15 cellular contexts compared by ENCODE assay signal in the genomic region with DNA sequence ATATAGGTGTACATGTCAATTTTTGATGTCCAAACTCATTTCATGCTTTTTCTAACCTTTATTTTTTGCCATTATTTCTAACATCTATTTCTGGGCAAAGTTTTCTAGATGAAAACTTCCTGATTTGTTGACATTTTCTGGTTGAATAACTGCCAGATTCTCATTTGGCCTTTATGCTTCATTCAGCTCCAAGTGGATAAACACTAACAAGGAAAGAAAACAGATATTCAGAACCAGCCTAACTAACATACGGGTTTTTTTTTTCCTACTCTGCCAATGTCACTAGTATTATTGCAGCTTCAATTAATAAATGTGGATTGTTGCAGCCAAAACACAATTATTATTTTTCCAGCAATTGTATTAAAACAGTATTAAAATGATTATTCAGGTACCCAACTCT. TPM values are rescaled to one million over a fixed set of nuclear protein-coding genes. Genes with fewer than 3 reads are reported as not detected.
DNase-seq lines count a peak whose midpoint lies in the region; ATAC-seq and TF ChIP-seq lines count a peak whose summit lies in the region.
"Had no signal": no experiment of that assay in that cellular context is flagged by ENCODE, and none has a peak within 500 bp of the region (broad histone marks: within the 10 kb centered on the region; RNA-seq: fewer than 3 reads in every experiment).

No MANE protein-coding gene starts in this region.

- 79% methylated on average over 1 of the region's 1 CpG for WGBS in esophagus muscularis mucosa
- WGBS in gastroesophageal sphincter (ENCODE audit: low coverage in 1 of 2), 2 donors, result 67 to 78% methylated on average over 1 of the region's 1 CpG

- TF ChIP-seq CTCF in esophagus muscularis mucosa (IDR thresholded peaks at IDR 0.05) (no peak), gastroesophageal sphincter (IDR thresholded peaks at IDR 0.05) (no peak)

- intact Hi-C loops in esophagus muscularis mucosa (cut with DNase I), result no loop called here

- ATAC-seq in gastroesophageal sphincter, result no peak
- ATAC-seq: A549, GM23338 had no signal

- H3K27me3 ChIP-seq in endocrine pancreas (ENCODE audit: control insufficient read depth, insufficient read depth, low read length) (no peaks in the 10 kb centered on the region), esophagus muscularis mucosa (no peaks in the 10 kb centered on the region), gastroesophageal sphincter (no peaks in the 10 kb centered on the region)

- peaks cover 5% of the 10 kb centered on the region for H3K4me1 ChIP-seq in endocrine pancreas (ENCODE audit: control insufficient read depth, insufficient read depth, low read length)
- no peaks in the 10 kb centered on the region for H3K4me1 ChIP-seq in esophagus muscularis mucosa
- no peaks in the 10 kb centered on the region for H3K4me1 ChIP-seq in gastroesophageal sphincter
- H3K4me1 ChIP-seq: A549, Caco-2 had no signal

- H3K27ac ChIP-seq in esophagus muscularis mucosa (replicated peaks in 1 of 4), result no peak overlapping the region
- H3K27ac ChIP-seq in gastroesophageal sphincter, result no peak overlapping the region
- H3K27ac ChIP-seq: 22Rv1, A549, C4-2B had no signal

- H3K4me3 ChIP-seq in endocrine pancreas (ENCODE audit: control insufficient read depth, insufficient read depth, low read length) (peak overlapping the region; percentile 29), esophagus muscularis mucosa (no peak overlapping the region), gastroesophageal sphincter (no peak overlapping the region)
- H3K4me3 ChIP-seq: A549, GM23338 had no signal

- H3K9me3 ChIP-seq in endocrine pancreas (ENCODE audit: control insufficient read depth, low read length) (no peaks in the 10 kb centered on the region), esophagus muscularis mucosa (no peaks in the 10 kb centered on the region), gastroesophageal sphincter (no peaks in the 10 kb centered on the region)
- H3K9me3 ChIP-seq: A549, Caco-2 had no signal

- no peak for TF ChIP-seq POLR2A in esophagus muscularis mucosa (IDR thresholded peaks at IDR 0.05; ENCODE audit: low read depth)
- no peak for TF ChIP-seq POLR2A in gastroesophageal sphincter (IDR thresholded peaks at IDR 0.05)

- H3K36me3 ChIP-seq in endocrine pancreas (ENCODE audit: control insufficient read depth, insufficient read depth, low read length) (no peaks in the 10 kb centered on the region), esophagus muscularis mucosa (no peaks in the 10 kb centered on the region), gastroesophageal sphincter (no peaks in the 10 kb centered on the region)

- TF ChIP-seq EP300 in esophagus muscularis mucosa (IDR thresholded peaks at IDR 0.05) (no peak), gastroesophageal sphincter (IDR thresholded peaks at IDR 0.05) (no peak)

- peak; percentile 10 for DNase-seq in DMS53 (lab: John Stamatoyannopoulos, UW)
- DNase-seq in DMS53 treated with DMSO at 0.1 percent for 48 hours (lab: John Stamatoyannopoulos, UW; ENCODE audit: unreplicated experiment), result no peak
- DNase-seq in DMS79 (lab: John Stamatoyannopoulos, UW), result peak; percentile 2
- peak; percentile 21 for DNase-seq in renal cortical epithelial cell (ENCODE audit: low read depth)
- DNase-seq in esophagus muscularis mucosa (ENCODE audit: extremely low spot score), result no peak
- DNase-seq: AML-193; Caco-2; CD4-positive, alpha-beta T cell; HCEC 1CT had no signal

- H3K9ac ChIP-seq in endocrine pancreas (ENCODE audit: control insufficient read depth, insufficient read depth, low read length), result no peak overlapping the region

RNA-seq across cellular contexts. Expression of gene RAP1GDS1, which starts 50.9 kb away (rescaled TPM):
- 66.8 and 85.1 TPM in 2 replicates for total RNA-seq in renal cortical epithelial cell
- total RNA-seq in esophagus muscularis mucosa, result 10 to 100 TPM; 29.8 to 52.2 (median 34.7) TPM
- total RNA-seq in gastroesophageal sphincter, result 10 to 100 TPM; 30.9 to 46.1 (median 40.5) TPM

Comparison
In these comparisons a context has a peak if more than half of its experiments do, and no peak if none do; other contexts are left out.
1. DNase-seq: peak in DMS53 (single experiment), DMS79 (single experiment) and renal cortical epithelial cell (single experiment); none in DMS53 treated with DMSO at 0.1 percent for 48 hours (single experiment) and esophagus muscularis mucosa (single experiment).